In the genomic region with DNA sequence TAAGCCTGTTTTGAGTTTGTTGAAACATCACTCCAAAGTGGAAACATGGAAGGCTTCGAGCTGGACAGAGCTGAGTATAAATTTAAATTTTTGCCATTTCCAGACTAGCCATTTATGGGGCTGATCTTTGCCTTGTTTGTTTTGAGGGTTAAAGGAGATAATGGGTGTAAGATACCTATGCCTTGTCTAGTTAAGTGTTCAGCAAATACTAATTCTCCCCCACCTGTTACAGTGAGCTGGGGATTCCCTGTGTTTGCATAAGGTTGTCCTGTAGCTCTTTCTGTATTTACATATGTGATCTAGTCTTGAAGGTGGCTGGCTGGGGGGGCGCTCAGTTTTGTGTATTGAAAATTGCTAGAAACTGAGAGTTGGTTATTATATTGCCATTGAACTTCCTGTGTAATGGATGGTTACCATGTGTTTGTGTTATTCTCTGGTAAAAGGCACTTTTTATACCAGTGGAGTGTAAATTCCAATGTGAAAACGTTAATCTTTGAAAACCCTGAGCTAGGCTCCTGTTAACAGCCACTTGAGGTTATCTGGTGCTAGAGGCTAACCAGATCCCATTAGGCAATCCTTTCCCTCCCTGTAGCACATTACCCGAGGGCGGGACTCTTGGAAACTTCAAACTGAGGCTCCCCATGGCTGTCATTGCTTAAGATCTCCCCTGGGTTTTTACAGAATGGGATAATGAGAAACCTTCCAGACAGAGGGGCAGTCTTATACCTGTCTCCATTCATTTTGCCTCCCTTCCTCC, we compare ENCODE assay signal across 1 cellular context.
A peak's percentile ranks its signal among the peaks of the same experiment; 100 is the strongest.
TF ChIP-seq lines count a peak whose summit lies in the region.

No MANE protein-coding gene starts in this region.

TF ChIP-seq in HepG2, 621 proteins besides CTCF, POLR2A, EP300 and RAD21 (continued from another document and continues in another):
- TF ChIP-seq ZXDC (CRISPR knock-in tag; IDR thresholded peaks at IDR 0.05) (no peak), SMAD3 (CRISPR knock-in tag; IDR thresholded peaks at IDR 0.05) (peak; percentile 48; the same call in 1 of the 2 replicates), JDP2 (CRISPR knock-in tag; IDR thresholded peaks at IDR 0.05; ENCODE audit: borderline replicate concordance) (no peak), CEBPB (IDR thresholded peaks at IDR 0.05; ENCODE audit: borderline replicate concordance, low read depth, low read length) (peak; percentile 11; the same call in 1 of the 2 replicates), RBAK (CRISPR knock-in tag; IDR thresholded peaks at IDR 0.05) (no peak), KDM4B (CRISPR knock-in tag; IDR thresholded peaks at IDR 0.05) (no peak), ZMYM2 (CRISPR knock-in tag; IDR thresholded peaks at IDR 0.05) (no peak), MEIS1 (CRISPR knock-in tag; IDR thresholded peaks at IDR 0.05; ENCODE audit: borderline replicate concordance) (no peak), MBD4 (IDR thresholded peaks at IDR 0.05; ENCODE audit: borderline replicate concordance, low read length) (no peak), NCOA5 (CRISPR knock-in tag; IDR thresholded peaks at IDR 0.05) (no peak), ZNF598 (CRISPR knock-in tag; IDR thresholded peaks at IDR 0.05; ENCODE audit: borderline replicate concordance) (no peak), ELF4 (CRISPR knock-in tag; IDR thresholded peaks at IDR 0.05; ENCODE audit: borderline replicate concordance) (no peak), HNF4G (IDR thresholded peaks at IDR 0.05; ENCODE audit: borderline replicate concordance, low read depth, low read length) (peak; percentile 14; the same call in 1 of the 2 replicates), HNF4G (CRISPR knock-in tag; IDR thresholded peaks at IDR 0.05; ENCODE audit: borderline replicate concordance, low read depth) (no peak), HCFC1 (IDR thresholded peaks at IDR 0.05; ENCODE audit: low read depth, low read length) (no peak), GATAD2A (CRISPR knock-in tag; IDR thresholded peaks at IDR 0.05) (peak; percentile 74), ZBTB43 (CRISPR knock-in tag; conservative IDR thresholded peaks at IDR 0.05) (no peak), ZNF296 (CRISPR knock-in tag; conservative IDR thresholded peaks at IDR 0.05) (no peak), ZNF891 (CRISPR knock-in tag; IDR thresholded peaks at IDR 0.05) (no peak), RFX5 (IDR thresholded peaks at IDR 0.05; ENCODE audit: low read depth, low read length) (no peak), ZFP1 (CRISPR knock-in tag; IDR thresholded peaks at IDR 0.05) (no peak), ZMYM3 (CRISPR knock-in tag; IDR thresholded peaks at IDR 0.05) (no peak), ZNF7 (CRISPR knock-in tag; IDR thresholded peaks at IDR 0.05) (peak; percentile 94), ZNF878 (CRISPR knock-in tag; IDR thresholded peaks at IDR 0.05) (no peak), ZNF124 (CRISPR knock-in tag; IDR thresholded peaks at IDR 0.05) (no peak), RELA (CRISPR knock-in tag; IDR thresholded peaks at IDR 0.05) (peak; percentile 96), SOX6 (IDR thresholded peaks at IDR 0.05) (no peak), SOX6 (CRISPR knock-in tag; IDR thresholded peaks at IDR 0.05) (peak; percentile 94), MTA3 (CRISPR knock-in tag; IDR thresholded peaks at IDR 0.05) (no peak), TOPORS (CRISPR knock-in tag; IDR thresholded peaks at IDR 0.05) (no peak), ZNF773 (CRISPR knock-in tag; IDR thresholded peaks at IDR 0.05; ENCODE audit: borderline replicate concordance) (no peak), SMARCE1 (IDR thresholded peaks at IDR 0.05; ENCODE audit: borderline replicate concordance) (no peak), EZH2 (conservative IDR thresholded peaks at IDR 0.05; ENCODE audit: low read depth, low read length) (no peak), IKZF4 (CRISPR knock-in tag; IDR thresholded peaks at IDR 0.05; ENCODE audit: borderline replicate concordance, low read depth, not compliant biosample characterization) (no peak), ZNF616 (CRISPR knock-in tag; IDR thresholded peaks at IDR 0.05; ENCODE audit: low read depth) (no peak), KDM1A (CRISPR knock-in tag; IDR thresholded peaks at IDR 0.05) (0 out of 2 replicates have a peak, but pooled peaks have one; percentile 15), CHCHD3 (CRISPR knock-in tag; IDR thresholded peaks at IDR 0.05) (no peak), ZBTB38 (CRISPR knock-in tag; IDR thresholded peaks at IDR 0.05) (no peak), ZNF704 (CRISPR knock-in tag; IDR thresholded peaks at IDR 0.05; ENCODE audit: borderline replicate concordance) (no peak), CREM (IDR thresholded peaks at IDR 0.05) (peak; percentile 54; the same call in 1 of the 2 replicates), CREM (CRISPR knock-in tag; IDR thresholded peaks at IDR 0.05) (no peak), CHD4 (IDR thresholded peaks at IDR 0.05; ENCODE audit: borderline replicate concordance, low read length) (no peak), SMAD1 (CRISPR knock-in tag; IDR thresholded peaks at IDR 0.05; ENCODE audit: borderline replicate concordance, low read depth) (no peak), MIXL1 (CRISPR knock-in tag; IDR thresholded peaks at IDR 0.05) (0 out of 2 replicates have a peak, but pooled peaks have one; percentile 38), DMAP1 (CRISPR knock-in tag; IDR thresholded peaks at IDR 0.05) (no peak), REPIN1 (CRISPR knock-in tag; IDR thresholded peaks at IDR 0.05; ENCODE audit: borderline replicate concordance, low read depth) (peak; percentile 40; the same call in 1 of the 2 replicates), ZNF619 (CRISPR knock-in tag; IDR thresholded peaks at IDR 0.05) (no peak), SMARCC2 (IDR thresholded peaks at IDR 0.05) (no peak), ZNF331 (CRISPR knock-in tag; IDR thresholded peaks at IDR 0.05) (0 out of 2 replicates have a peak, but pooled peaks have one; percentile 36), MAZ (IDR thresholded peaks at IDR 0.05; ENCODE audit: borderline replicate concordance, low read depth, low read length) (no peak), MAZ (CRISPR knock-in tag; IDR thresholded peaks at IDR 0.05; ENCODE audit: low read depth) (no peak), RBM22 (optimal IDR thresholded peaks at IDR 0.05; ENCODE audit: low read length) (no peak), HOXA7 (CRISPR knock-in tag; IDR thresholded peaks at IDR 0.05) (no peak), FOXA3 (CRISPR knock-in tag; IDR thresholded peaks at IDR 0.05) (peak; percentile 83), ISL2 (CRISPR knock-in tag; IDR thresholded peaks at IDR 0.05) (peak; percentile 93), ZNF414 (CRISPR knock-in tag; IDR thresholded peaks at IDR 0.05) (no peak), POLR2AphosphoS2 (IDR thresholded peaks at IDR 0.05; ENCODE audit: low read depth, low read length) (no peak), MEIS2 (CRISPR knock-in tag; IDR thresholded peaks at IDR 0.05) (no peak)
- TF ChIP-seq, protein P1, sequence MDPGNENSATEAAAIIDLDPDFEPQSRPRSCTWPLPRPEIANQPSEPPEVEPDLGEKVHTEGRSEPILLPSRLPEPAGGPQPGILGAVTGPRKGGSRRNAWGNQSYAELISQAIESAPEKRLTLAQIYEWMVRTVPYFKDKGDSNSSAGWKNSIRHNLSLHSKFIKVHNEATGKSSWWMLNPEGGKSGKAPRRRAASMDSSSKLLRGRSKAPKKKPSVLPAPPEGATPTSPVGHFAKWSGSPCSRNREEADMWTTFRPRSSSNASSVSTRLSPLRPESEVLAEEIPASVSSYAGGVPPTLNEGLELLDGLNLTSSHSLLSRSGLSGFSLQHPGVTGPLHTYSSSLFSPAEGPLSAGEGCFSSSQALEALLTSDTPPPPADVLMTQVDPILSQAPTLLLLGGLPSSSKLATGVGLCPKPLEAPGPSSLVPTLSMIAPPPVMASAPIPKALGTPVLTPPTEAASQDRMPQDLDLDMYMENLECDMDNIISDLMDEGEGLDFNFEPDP (CRISPR knock-in tag; conservative IDR thresholded peaks at IDR 0.05), result no peak
- TF ChIP-seq, protein P2, sequence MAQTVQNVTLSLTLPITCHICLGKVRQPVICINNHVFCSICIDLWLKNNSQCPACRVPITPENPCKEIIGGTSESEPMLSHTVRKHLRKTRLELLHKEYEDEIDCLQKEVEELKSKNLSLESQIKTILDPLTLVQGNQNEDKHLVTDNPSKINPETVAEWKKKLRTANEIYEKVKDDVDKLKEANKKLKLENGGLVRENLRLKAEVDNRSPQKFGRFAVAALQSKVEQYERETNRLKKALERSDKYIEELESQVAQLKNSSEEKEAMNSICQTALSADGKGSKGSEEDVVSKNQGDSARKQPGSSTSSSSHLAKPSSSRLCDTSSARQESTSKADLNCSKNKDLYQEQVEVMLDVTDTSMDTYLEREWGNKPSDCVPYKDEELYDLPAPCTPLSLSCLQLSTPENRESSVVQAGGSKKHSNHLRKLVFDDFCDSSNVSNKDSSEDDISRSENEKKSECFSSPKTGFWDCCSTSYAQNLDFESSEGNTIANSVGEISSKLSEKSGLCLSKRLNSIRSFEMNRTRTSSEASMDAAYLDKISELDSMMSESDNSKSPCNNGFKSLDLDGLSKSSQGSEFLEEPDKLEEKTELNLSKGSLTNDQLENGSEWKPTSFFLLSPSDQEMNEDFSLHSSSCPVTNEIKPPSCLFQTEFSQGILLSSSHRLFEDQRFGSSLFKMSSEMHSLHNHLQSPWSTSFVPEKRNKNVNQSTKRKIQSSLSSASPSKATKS (CRISPR knock-in tag; IDR thresholded peaks at IDR 0.05), result no peak
- TF ChIP-seq, protein P3, sequence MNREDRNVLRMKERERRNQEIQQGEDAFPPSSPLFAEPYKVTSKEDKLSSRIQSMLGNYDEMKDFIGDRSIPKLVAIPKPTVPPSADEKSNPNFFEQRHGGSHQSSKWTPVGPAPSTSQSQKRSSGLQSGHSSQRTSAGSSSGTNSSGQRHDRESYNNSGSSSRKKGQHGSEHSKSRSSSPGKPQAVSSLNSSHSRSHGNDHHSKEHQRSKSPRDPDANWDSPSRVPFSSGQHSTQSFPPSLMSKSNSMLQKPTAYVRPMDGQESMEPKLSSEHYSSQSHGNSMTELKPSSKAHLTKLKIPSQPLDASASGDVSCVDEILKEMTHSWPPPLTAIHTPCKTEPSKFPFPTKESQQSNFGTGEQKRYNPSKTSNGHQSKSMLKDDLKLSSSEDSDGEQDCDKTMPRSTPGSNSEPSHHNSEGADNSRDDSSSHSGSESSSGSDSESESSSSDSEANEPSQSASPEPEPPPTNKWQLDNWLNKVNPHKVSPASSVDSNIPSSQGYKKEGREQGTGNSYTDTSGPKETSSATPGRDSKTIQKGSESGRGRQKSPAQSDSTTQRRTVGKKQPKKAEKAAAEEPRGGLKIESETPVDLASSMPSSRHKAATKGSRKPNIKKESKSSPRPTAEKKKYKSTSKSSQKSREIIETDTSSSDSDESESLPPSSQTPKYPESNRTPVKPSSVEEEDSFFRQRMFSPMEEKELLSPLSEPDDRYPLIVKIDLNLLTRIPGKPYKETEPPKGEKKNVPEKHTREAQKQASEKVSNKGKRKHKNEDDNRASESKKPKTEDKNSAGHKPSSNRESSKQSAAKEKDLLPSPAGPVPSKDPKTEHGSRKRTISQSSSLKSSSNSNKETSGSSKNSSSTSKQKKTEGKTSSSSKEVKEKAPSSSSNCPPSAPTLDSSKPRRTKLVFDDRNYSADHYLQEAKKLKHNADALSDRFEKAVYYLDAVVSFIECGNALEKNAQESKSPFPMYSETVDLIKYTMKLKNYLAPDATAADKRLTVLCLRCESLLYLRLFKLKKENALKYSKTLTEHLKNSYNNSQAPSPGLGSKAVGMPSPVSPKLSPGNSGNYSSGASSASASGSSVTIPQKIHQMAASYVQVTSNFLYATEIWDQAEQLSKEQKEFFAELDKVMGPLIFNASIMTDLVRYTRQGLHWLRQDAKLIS (CRISPR knock-in tag; IDR thresholded peaks at IDR 0.05), result no peak
